In genomic region chr12:128267651-128268347, GRCh38 we compare ENCODE assay signal across 1 cellular context.
A peak's percentile ranks its signal among the peaks of the same experiment; 100 is the strongest.
TF ChIP-seq lines count a peak whose summit lies in the region.

No MANE protein-coding gene starts in this region.

TF ChIP-seq in H1, 55 proteins besides CTCF, POLR2A, EP300 and RAD21 (continued from another document):
- TF ChIP-seq KDM4A (IDR thresholded peaks at IDR 0.05; ENCODE audit: low read depth, low read length, severe bottlenecking) (peak; percentile 24), SUZ12 (IDR thresholded peaks at IDR 0.05; ENCODE audit: low read length) (peak; percentile 94), E2F6 (IDR thresholded peaks at IDR 0.05) (no peak), CREB1 (IDR thresholded peaks at IDR 0.05) (no peak), RBBP5 (IDR thresholded peaks at IDR 0.05; ENCODE audit: borderline replicate concordance, low read depth, low read length) (peak; percentile 60; the same call in 1 of the 2 replicates), GABPA (IDR thresholded peaks at IDR 0.05; ENCODE audit: borderline replicate concordance, insufficient read depth, low read length) (no peak), KDM1A (IDR thresholded peaks at IDR 0.05; ENCODE audit: borderline replicate concordance, low read length) (no peak), CBX5 (IDR thresholded peaks at IDR 0.05; ENCODE audit: low read depth, low read length) (no peak), SP4 (IDR thresholded peaks at IDR 0.05; ENCODE audit: low read length) (no peak), HDAC2 (IDR thresholded peaks at IDR 0.05; ENCODE audit: borderline replicate concordance in 1 of 2, low read depth in 2 of 2, low read length in 2 of 2) (no peak), ZNF274 (IDR thresholded peaks at IDR 0.05; ENCODE audit: borderline replicate concordance, extremely low read depth, low read length) (no peak), EZH2 (IDR thresholded peaks at IDR 0.05; ENCODE audit: low read depth, low read length, severe bottlenecking) (peak; percentile 88), RNF2 (IDR thresholded peaks at IDR 0.05; ENCODE audit: borderline replicate concordance, low read depth, low read length, missing control alignments, poor library complexity, severe bottlenecking) (peak; percentile 66), YY1 (IDR thresholded peaks at IDR 0.05; ENCODE audit: low read depth, low read length) (no peak), NANOG (IDR thresholded peaks at IDR 0.05; ENCODE audit: insufficient read depth, low read depth, low read length, poor library complexity, severe bottlenecking) (no peak), FOSL1 (IDR thresholded peaks at IDR 0.05; ENCODE audit: insufficient read depth, low read depth, low read length) (no peak)
